ENCODE assay signal across 8 cellular contexts in the genomic region with DNA sequence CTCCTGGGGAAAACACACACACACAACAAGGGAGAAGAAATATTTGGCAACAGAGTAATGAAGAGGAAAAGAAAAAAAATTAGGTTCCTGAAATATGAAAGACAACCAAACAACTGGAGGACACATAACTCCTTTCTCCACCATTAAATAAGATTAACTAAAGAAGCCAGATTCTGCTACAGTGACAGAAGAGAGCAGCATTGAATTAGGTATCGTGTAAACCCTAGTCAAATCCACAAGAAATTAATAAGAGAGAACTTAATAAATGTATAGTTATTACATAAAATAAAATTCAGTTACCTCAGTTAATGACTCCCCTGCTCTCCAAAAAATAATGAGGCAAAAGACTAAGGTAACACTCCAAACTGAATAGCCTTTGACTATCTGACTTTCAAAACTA.
DNase-seq lines count a peak whose midpoint lies in the region; ATAC-seq, FAIRE-seq and TF ChIP-seq lines count a peak whose summit lies in the region.

No MANE protein-coding gene starts in this region.

- no peak for TF ChIP-seq POLR2A in ovary (IDR thresholded peaks at IDR 0.05)

- H3K4me3 ChIP-seq in Jurkat, Clone E6-1 (ENCODE audit: low read length) = no peak overlapping the region
- H3K4me3 ChIP-seq in kidney (ENCODE audit: low read length in 2 of 2) (no peak overlapping the region), ovary (no peak overlapping the region)

- intact Hi-C loops in kidney (cut with DNase I) (no loop called here), ovary (cut with DNase I) (no loop called here)

- H3K4me1 ChIP-seq in kidney (ENCODE audit: control insufficient read depth in 1 of 2, insufficient read depth in 1 of 2, low read depth in 1 of 2, low read length in 2 of 2) (no peaks in the 10 kb centered on the region), ovary (ENCODE audit: insufficient read depth) (no peaks in the 10 kb centered on the region)

- H3K27ac ChIP-seq in C4-2B (no peak overlapping the region), VCaP (no peak overlapping the region), kidney (ENCODE audit: low read depth in 2 of 2, low read length in 2 of 2) (no peak overlapping the region), ovary (no peak overlapping the region)

- peak; percentile 87 for DNase-seq in Jurkat, Clone E6-1 (ENCODE audit: low read depth, low spot score)
- DNase-seq in kidney (no peak), ovary (no peak), 8988T (no peak)

- no peak for ATAC-seq in activated CD4-positive, CD25-positive, alpha-beta regulatory T cell treated with anti-CD3 and anti-CD28 coated beads, Interleukin-2, amount 50 U/mL, for 24 hours
- no peak for ATAC-seq in HG02973 (IDR thresholded peaks at IDR 0.05; ENCODE audit: unreplicated experiment)

- H3K36me3 ChIP-seq in kidney (ENCODE audit: control insufficient read depth in 1 of 2, insufficient read depth in 2 of 2, low read length in 2 of 2) (no peaks in the 10 kb centered on the region), ovary (no peaks in the 10 kb centered on the region)

- TF ChIP-seq EP300 in ovary (IDR thresholded peaks at IDR 0.05) = no peak

- FAIRE-seq in kidney (lab: Jason Lieb, UNC) = no peak

- WGBS in ovary, 3 donors = 81 to 89% (median 85%) methylated on average over 1 of the region's 1 CpG

- no peaks in the 10 kb centered on the region for H3K27me3 ChIP-seq in ovary

- H3K9me3 ChIP-seq in kidney (ENCODE audit: control insufficient read depth in 1 of 2, low read length in 2 of 2) = peaks cover 0 to 10% of the 10 kb centered on the region in 2 donors
- H3K9me3 ChIP-seq in ovary = no peaks in the 10 kb centered on the region

- no peak overlapping the region for H3K9ac ChIP-seq in kidney (ENCODE audit: low read length in 2 of 2)

- peak; percentile 78 for TF ChIP-seq CTCF in C4-2B (conservative IDR thresholded peaks at IDR 0.05)
- peak; percentile 74 for TF ChIP-seq CTCF in VCaP (conservative IDR thresholded peaks at IDR 0.05)
- TF ChIP-seq CTCF in kidney (IDR thresholded peaks at IDR 0.05; ENCODE audit: borderline replicate concordance, extremely low read depth, insufficient read depth) = peak; percentile 27
- no peak for TF ChIP-seq CTCF in ovary (IDR thresholded peaks at IDR 0.05)

Comparison
In these comparisons a context has a peak if more than half of its experiments do, and no peak if none do; other contexts are left out.
1. CTCF ChIP-seq: peak in C4-2B (single experiment), VCaP (single experiment) and kidney (single experiment); none in ovary (0 of 3).